18 cellular contexts compared by ENCODE assay signal in the genomic region with DNA sequence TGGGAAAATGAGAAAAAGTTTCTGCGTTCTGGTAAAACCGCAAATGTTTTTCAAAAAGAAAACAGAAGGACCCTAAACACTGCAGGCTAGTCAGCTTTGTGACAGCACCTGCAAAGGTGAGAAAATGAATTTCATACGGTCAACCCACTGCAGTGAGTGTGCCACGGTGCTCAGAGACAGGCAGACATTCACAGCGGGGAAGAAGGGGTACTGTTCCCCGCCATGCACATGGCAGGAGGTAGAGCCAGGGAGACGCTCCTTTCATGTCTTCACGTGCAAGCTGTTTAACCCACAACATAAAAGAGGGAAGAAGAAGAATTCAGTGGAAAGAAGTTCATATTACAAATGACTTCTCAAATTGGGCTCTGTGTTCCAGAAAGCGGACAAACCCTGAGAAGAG.
"Had no signal": no experiment of that assay in that cellular context is flagged by ENCODE, and none has a peak within 500 bp of the region (broad histone marks: within the 10 kb centered on the region; RNA-seq: fewer than 3 reads in every experiment).

No MANE protein-coding gene starts in this region.

- H3K27me3 ChIP-seq: dorsolateral prefrontal cortex, sigmoid colon, testis, tibial artery had no signal

- H3K9ac ChIP-seq: parathyroid adenoma had no signal

- H2AFZ ChIP-seq: hepatocyte, parathyroid adenoma had no signal

- DNase-seq: effector CD4-positive, alpha-beta T cell; gastrocnemius medialis; head of caudate nucleus; mesendoderm; natural killer cell; right cardiac atrium; sigmoid colon; stimulated activated CD4-positive, alpha-beta T cell treated with anti-CD3 and anti-CD28 coated beads, Interleukin-4, amount 100 ng/mL, for 4 hours; stimulated activated naive CD8-positive, alpha-beta T cell treated with anti-CD3 and anti-CD28 coated beads, Interleukin-15, Interleukin-2, amounts not matched to agents 100 U/mL and 50 U/mL, for 24 hours; substantia nigra; testis; tibial artery had no signal

- H3K4me3 ChIP-seq: dorsolateral prefrontal cortex, gastrocnemius medialis, hepatocyte, prostate gland, sigmoid colon, testis, tibial artery had no signal

- H3K9me3 ChIP-seq: gastrocnemius medialis, prostate gland, sigmoid colon, testis, tibial artery had no signal

- H3K4me1 ChIP-seq: gastrocnemius medialis, prostate gland, testis had no signal

- ATAC-seq: gastrocnemius medialis; left lobe of liver; natural killer cell; right cardiac atrium; stimulated activated memory B cell treated with anti-CD40 and anti-IgM and Interleukin-4, amounts not matched to agents 10 μg/mL and 1 μg/mL and 100 μg/mL, for 72 hours; stimulated activated naive CD8-positive, alpha-beta T cell treated with anti-CD3 and anti-CD28 coated beads, Interleukin-15, Interleukin-2, amounts not matched to agents 100 U/mL and 50 U/mL, for 24 hours had no signal

- H3K4me2 ChIP-seq: hepatocyte had no signal

- H3K36me3 ChIP-seq: gastrocnemius medialis, prostate gland had no signal

- H3K27ac ChIP-seq: dorsolateral prefrontal cortex, gastrocnemius medialis, hepatocyte, parathyroid adenoma, prostate gland, testis, tibial artery had no signal

- H3K79me2 ChIP-seq: hepatocyte, parathyroid adenoma had no signal
